Comparison of ENCODE assay signal across 19 cellular contexts in the genomic region with DNA sequence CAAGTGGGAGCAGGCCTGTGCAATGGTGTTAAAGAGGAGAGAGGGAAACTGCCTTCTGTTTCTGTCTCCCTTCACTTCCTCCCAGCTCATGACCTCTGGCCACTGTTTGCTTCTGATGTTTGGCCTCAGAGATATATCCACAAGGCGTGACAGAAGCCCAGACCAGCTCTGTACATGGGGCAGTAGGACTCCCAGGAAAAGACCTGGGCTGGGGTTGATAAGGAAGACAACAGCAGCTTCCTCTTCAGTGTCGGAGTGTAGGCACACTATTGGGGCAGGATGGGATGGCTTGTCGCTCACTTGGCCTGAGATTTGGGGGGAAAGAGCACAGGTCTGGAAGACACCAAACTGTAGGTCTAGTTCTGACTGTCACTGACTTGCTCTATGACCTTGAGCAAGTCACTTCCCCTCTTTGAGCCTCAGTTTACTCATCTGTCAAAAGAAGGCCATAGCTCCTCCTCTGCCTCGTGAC.
DNase-seq lines count a peak whose midpoint lies in the region; ATAC-seq, FAIRE-seq and TF ChIP-seq lines count a peak whose summit lies in the region.
"Had no signal": no experiment of that assay in that cellular context is flagged by ENCODE, and none has a peak within 500 bp of the region (broad histone marks: within the 10 kb centered on the region; RNA-seq: fewer than 3 reads in every experiment).

No MANE protein-coding gene starts in this region.

- ATAC-seq in K562: peak; percentile 70
- no peak for ATAC-seq in GM18517 (IDR thresholded peaks at IDR 0.05; ENCODE audit: unreplicated experiment)
- ATAC-seq: HCT116 had no signal

- H3K27me3 Mint-ChIP-seq in neural crest cell (ENCODE audit: low read depth): peaks cover 20% of the 10 kb centered on the region
- H3K27me3 Mint-ChIP-seq: IgD-negative memory B cell had no signal

- BruUV-seq in K562 (replicated peaks; lab: Mats Ljungman, UMichigan): no TSS peak

- H3K9me3 Mint-ChIP-seq in neural crest cell: no peaks in the 10 kb centered on the region

- CTCF ChIA-PET in HEK293 (lab: Yijun Ruan, JAX) (interaction anchor here (0.5 kb wide), 1 partner anchor 108 kb away, joined by 3 read pairs; no protein-coding TSS in a partner anchor), K562 (lab: Yijun Ruan, JAX; ENCODE audit: low intra/inter-chr PET ratio) (no interaction called here)

- H3K9me1 ChIP-seq in K562 (ENCODE audit: control insufficient read depth, insufficient read depth, low read length): no peaks in the 10 kb centered on the region

- DNase-seq in K562 (ENCODE audit: extremely low read depth in 1 of 4, low spot score in 3 of 4) (peak in 2 of 4 experiments; percentile 57 to 69), islet precursor cell (peak; percentile 60), neural crest cell (ENCODE audit: low read depth, low spot score) (no peak), NOMO-1 treated with DMSO at 0.1 percent for 48 hours (lab: John Stamatoyannopoulos, UW; ENCODE audit: unreplicated experiment) (no peak), NCI-H510A (lab: John Stamatoyannopoulos, UW) (no peak), OCI-M2 (lab: John Stamatoyannopoulos, UW; ENCODE audit: unreplicated experiment) (no peak)
- DNase-seq: ACHN; CD4-positive, CD25-positive, alpha-beta regulatory T cell; DMS79; EL had no signal

- FAIRE-seq in K562 (lab: Jason Lieb, UNC): peak; percentile 77
- FAIRE-seq: G401.6, GM12892, GM19239, H54 had no signal

- in situ Hi-C loops in K562 (cut with MboI): no loop called here

- no peak overlapping the region for H3K4me3 Mint-ChIP-seq in neural crest cell
- H3K4me3 Mint-ChIP-seq: CD4-positive, CD25-positive, alpha-beta regulatory T cell; IgD-negative memory B cell had no signal

- H3K4me3 ChIP-seq in HEK293 (ENCODE audit: low read depth, low read length) (no peak overlapping the region), K562 (no peak overlapping the region)
- H3K4me3 ChIP-seq: BLaER1 treated with 17β-estradiol and CSF1 and Interleukin-3, amounts not matched to agents 10 nM and 100 nM had no signal

- H3K4me1 ChIP-seq in HEK293 (ENCODE audit: control insufficient read depth, insufficient read depth, low read length): no peaks in the 10 kb centered on the region
- H3K4me1 ChIP-seq in K562 (replicated peaks in 1 of 2; ENCODE audit: control insufficient read depth in 2 of 2, insufficient read depth in 2 of 2, low read length in 2 of 2): peaks cover 12 to 53% of the 10 kb centered on the region in 2 experiments; a peak in 4 of 5 replicates
- H3K4me1 ChIP-seq: BLaER1 treated with 17β-estradiol and CSF1 and Interleukin-3, amounts not matched to agents 10 nM and 100 nM had no signal

- H3K27ac ChIP-seq in HEK293 (ENCODE audit: extremely low read depth, low read depth, low read length) (no peak overlapping the region), K562 (ENCODE audit: extremely low read depth, low read depth, low read length) (peak overlapping the region; percentile 44)
- H3K27ac ChIP-seq: BLaER1 treated with 17β-estradiol and CSF1 and Interleukin-3, amounts not matched to agents 10 nM and 100 nM had no signal

- H3K79me2 ChIP-seq in K562 (ENCODE audit: control insufficient read depth, insufficient read depth, low read length): no peaks in the 10 kb centered on the region

- no peaks in the 10 kb centered on the region for H3K9me3 ChIP-seq in HEK293 (ENCODE audit: control insufficient read depth, insufficient read depth, low read depth, low read length)
- peaks cover 19% of the 10 kb centered on the region for H3K9me3 ChIP-seq in K562 (replicated peaks; ENCODE audit: control insufficient read depth, insufficient read depth, low read depth, low read length)

- no peaks in the 10 kb centered on the region; a peak in 1 of 5 replicates for H3K27me3 ChIP-seq in K562 (ENCODE audit: control insufficient read depth in 2 of 2, insufficient read depth in 2 of 2, low read length in 2 of 2)
- H3K27me3 ChIP-seq: BLaER1 treated with 17β-estradiol and CSF1 and Interleukin-3, amounts not matched to agents 10 nM and 100 nM had no signal

- H3K36me3 Mint-ChIP-seq in neural crest cell (ENCODE audit: low read depth): no peaks in the 10 kb centered on the region
- H3K36me3 Mint-ChIP-seq: CD4-positive, CD25-positive, alpha-beta regulatory T cell had no signal

- TF ChIP-seq EP300 in K562 (IDR thresholded peaks at IDR 0.05; ENCODE audit: low read length): peak; percentile 77; the same call in 1 of the 2 replicates

- no peak for TF ChIP-seq POLR2A in K562 (conservative IDR thresholded peaks at IDR 0.05)

- H3K27ac Mint-ChIP-seq in neural crest cell (ENCODE audit: unreplicated experiment): peak overlapping the region; percentile 59
- H3K27ac Mint-ChIP-seq: CD4-positive, CD25-positive, alpha-beta regulatory T cell; IgD-negative memory B cell had no signal

- 6% methylated on average over 4 of the region's 4 CpGs for WGBS in K562 (ENCODE audit: insufficient coverage, low coverage, missing lambda C conversion rate)

- H2AFZ ChIP-seq in K562 (ENCODE audit: low read depth, low read length): 0 out of 2 replicates have a peak overlapping the region, but pooled peaks have one; percentile 22

- POLR2A ChIA-PET in HEK293 (lab: Yijun Ruan, JAX) (no interaction called here), K562 (lab: Yijun Ruan, JAX) (interaction anchor here (0.6 to 0.7 kb wide), 2 partner anchors 12 to 62 kb away, joined by 3 read pairs; no protein-coding TSS in a partner anchor)

- intact Hi-C loops in K562 (cut with micrococcal nuclease): no loop called here

- peak in 1 of 2 experiments; percentile 8; a peak in 1 of 4 replicates for TF ChIP-seq RAD21 in K562 (CRISPR knock-in tag; conservative IDR thresholded peaks at IDR 0.05 in 1 of 2, IDR thresholded peaks at IDR 0.05 in 1 of 2)

- H3K36me3 ChIP-seq in HEK293 (ENCODE audit: control insufficient read depth in 2 of 2, insufficient read depth in 1 of 2, low read length in 2 of 2) (no peaks in the 10 kb centered on the region), K562 (ENCODE audit: control insufficient read depth, insufficient read depth, low read length) (no peaks in the 10 kb centered on the region)

- no peaks in the 10 kb centered on the region for H3K4me1 Mint-ChIP-seq in neural crest cell
- H3K4me1 Mint-ChIP-seq: CD4-positive, CD25-positive, alpha-beta regulatory T cell; IgD-negative memory B cell had no signal

- H4K20me1 ChIP-seq in K562 (replicated peaks; ENCODE audit: control insufficient read depth, insufficient read depth, low read length): no peaks in the 10 kb centered on the region

- TF ChIP-seq CTCF in HEK293 (tag by site-specific recombination; IDR thresholded peaks at IDR 0.05) (no peak), K562 (IDR thresholded peaks at IDR 0.05 in 2 of 3, conservative IDR thresholded peaks at IDR 0.05 in 1 of 3; ENCODE audit: insufficient read depth in 2 of 3, low read depth in 1 of 3, low read length in 3 of 3) (no peak), neural crest cell (conservative IDR thresholded peaks at IDR 0.05) (no peak)

- H3K4me2 ChIP-seq in K562 (ENCODE audit: insufficient read depth, low read length): peak overlapping the region; percentile 48
- H3K4me2 ChIP-seq: BLaER1 treated with 17β-estradiol and CSF1 and Interleukin-3, amounts not matched to agents 10 nM and 100 nM had no signal

- no peak overlapping the region for H3K9ac ChIP-seq in K562 (ENCODE audit: insufficient read depth in 1 of 2, low read depth in 2 of 2, low read length in 2 of 2)
- H3K9ac ChIP-seq: BLaER1 treated with 17β-estradiol and CSF1 and Interleukin-3, amounts not matched to agents 10 nM and 100 nM had no signal

TF ChIP-seq in HEK293, 187 proteins besides CTCF, POLR2A, EP300 and RAD21:
- TF ChIP-seq ZBTB48 (tag by site-specific recombination; IDR thresholded peaks at IDR 0.05): no peak
- TF ChIP-seq ZNF837 (tag by site-specific recombination; IDR thresholded peaks at IDR 0.05): no peak
- TF ChIP-seq ZNF76 (tag by site-specific recombination; IDR thresholded peaks at IDR 0.05; ENCODE audit: borderline replicate concordance, low read depth): no peak
- no peak for TF ChIP-seq MEIS1 (CRISPR knock-in tag; IDR thresholded peaks at IDR 0.05; ENCODE audit: borderline replicate concordance)
- peak; percentile 46; the same call in 1 of the 2 replicates for TF ChIP-seq SCRT2 (tag by site-specific recombination; IDR thresholded peaks at IDR 0.05)
TF ChIP-seq in HEK293: peak in this region for 1.

TF ChIP-seq in K562, 482 proteins besides CTCF, POLR2A, EP300 and RAD21 (continues in another document):
- TF ChIP-seq, protein P1, sequence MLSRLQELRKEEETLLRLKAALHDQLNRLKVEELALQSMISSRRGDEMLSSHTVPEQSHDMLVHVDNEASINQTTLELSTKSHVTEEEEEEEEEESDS (CRISPR knock-in tag; IDR thresholded peaks at IDR 0.05): no peak
- TF ChIP-seq TCF3 (CRISPR knock-in tag; IDR thresholded peaks at IDR 0.05) (peak; percentile 95), JUNB (CRISPR knock-in tag; conservative IDR thresholded peaks at IDR 0.05) (no peak), ZNF644 (tag; IDR thresholded peaks at IDR 0.05; ENCODE audit: low read depth) (0 out of 2 replicates have a peak, but pooled peaks have one; percentile 46), KDM5B (IDR thresholded peaks at IDR 0.05; ENCODE audit: insufficient replicate concordance, low read depth, low read length) (no peak), BACH1 (tag; IDR thresholded peaks at IDR 0.05) (peak; percentile 63), RAD51 (IDR thresholded peaks at IDR 0.05; ENCODE audit: borderline replicate concordance, low read depth) (no peak), ZNF175 (CRISPR knock-in tag; IDR thresholded peaks at IDR 0.05; ENCODE audit: low read depth) (0 out of 2 replicates have a peak, but pooled peaks have one; percentile 51), ILF3 (IDR thresholded peaks at IDR 0.05; ENCODE audit: borderline replicate concordance) (no peak), ZNF134 (CRISPR knock-in tag; conservative IDR thresholded peaks at IDR 0.05) (no peak), ZNF324 (CRISPR knock-in tag; IDR thresholded peaks at IDR 0.05) (no peak), ATF1 (CRISPR knock-in tag; IDR thresholded peaks at IDR 0.05) (no peak), ATF1 (tag; IDR thresholded peaks at IDR 0.05) (no peak), ZNF584 (CRISPR knock-in tag; IDR thresholded peaks at IDR 0.05; ENCODE audit: low read depth) (peak; percentile 69; the same call in 1 of the 2 replicates), DDX20 (tag; IDR thresholded peaks at IDR 0.05; ENCODE audit: low read depth) (no peak), KLF13 (tag; IDR thresholded peaks at IDR 0.05; ENCODE audit: borderline replicate concordance, low read depth) (no peak), ELF4 (CRISPR knock-in tag; IDR thresholded peaks at IDR 0.05) (no peak), KDM1A (IDR thresholded peaks at IDR 0.05) (0 out of 4 replicates have a peak, but pooled peaks of 1 of the 2 experiments have one; percentile 3), ZBTB7A (IDR thresholded peaks at IDR 0.05; ENCODE audit: borderline replicate concordance, control insufficient read depth, low read depth, low read length) (no peak)
